In the genomic region with DNA sequence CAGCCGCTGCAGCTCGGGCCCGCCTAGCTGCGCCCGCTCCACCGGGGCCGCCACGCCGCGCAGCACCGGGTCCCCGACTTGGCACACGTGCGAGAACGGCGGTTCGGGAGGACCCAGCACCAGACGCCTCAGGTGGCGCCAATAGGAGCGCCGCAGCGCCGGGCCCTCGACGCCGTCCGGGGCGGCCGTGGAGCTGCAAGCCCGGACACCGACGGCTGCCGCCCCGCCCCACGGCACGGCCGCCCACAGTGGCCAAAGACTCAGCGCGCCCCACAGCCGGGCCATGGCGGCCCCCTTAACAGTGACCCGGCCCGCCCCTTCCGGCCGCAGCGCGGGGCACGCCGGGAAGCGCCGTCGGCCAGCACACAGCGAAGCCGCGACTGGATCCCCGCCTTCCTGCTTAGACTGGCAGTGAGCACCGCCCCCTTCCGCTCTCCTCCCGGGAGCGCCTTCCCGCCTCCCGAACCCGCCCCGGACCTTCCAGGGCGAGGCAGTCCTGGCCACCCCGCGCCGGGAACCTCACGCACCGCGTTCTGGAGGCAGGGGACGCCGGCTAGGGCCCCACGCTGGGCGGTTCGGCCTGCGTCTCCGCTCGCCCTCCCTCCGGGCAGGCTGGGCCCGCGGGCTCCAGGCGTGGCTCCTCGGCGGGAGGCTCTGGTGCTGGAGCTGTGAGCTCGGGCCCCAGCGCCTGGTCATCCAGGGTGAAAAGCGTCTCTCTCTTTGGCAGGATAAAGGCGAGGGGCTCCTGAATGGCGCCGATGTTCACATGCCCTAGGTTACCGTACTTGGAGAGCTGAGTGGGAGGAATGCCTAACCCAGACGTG, we compare ENCODE assay signal across 8 cellular contexts. TPM values are rescaled to one million over a fixed set of nuclear protein-coding genes. Genes with fewer than 3 reads are reported as not detected.
DNase-seq lines count a peak whose midpoint lies in the region; ATAC-seq and TF ChIP-seq lines count a peak whose summit lies in the region.

A gene with protein sequence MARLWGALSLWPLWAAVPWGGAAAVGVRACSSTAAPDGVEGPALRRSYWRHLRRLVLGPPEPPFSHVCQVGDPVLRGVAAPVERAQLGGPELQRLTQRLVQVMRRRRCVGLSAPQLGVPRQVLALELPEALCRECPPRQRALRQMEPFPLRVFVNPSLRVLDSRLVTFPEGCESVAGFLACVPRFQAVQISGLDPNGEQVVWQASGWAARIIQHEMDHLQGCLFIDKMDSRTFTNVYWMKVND (minus strand): TSS at position 303 of the 824 bp plus-strand sequence. CDS start 18 bp downstream, at position 285.

- CTCF ChIA-PET in T-cell (lab: Charles Lee) = interaction anchor here in 1 of 2 donors (0.7 kb wide), 1 partner anchor 11 kb away, joined by 4 read pairs; no protein-coding TSS in a partner anchor

- H3K18ac ChIP-seq in trophoblast cell (ENCODE audit: low read length) = peak within 1 kb of the TSS; percentile 96

- H2AK5ac ChIP-seq in trophoblast cell (ENCODE audit: low read length) = peak within 1 kb of the TSS; percentile 97

- H3K9me3 ChIP-seq in trophoblast cell (ENCODE audit: insufficient read depth, low read depth, low read length) (no peaks in the 10 kb centered on the region), transverse colon (no peaks in the 10 kb centered on the region)

- H3K79me1 ChIP-seq in trophoblast cell (ENCODE audit: low read length) = peaks cover 12% of the 10 kb centered on the region

- 0 to 1% (median 1%) methylated on average over 89 to 93 of the region's 93 CpGs for WGBS in adipose tissue, 3 donors
- WGBS in trophoblast cell (ENCODE audit: extremely low coverage, insufficient coverage, insufficient read length) = no CpG with 5 or more reads among the region's 93 CpGs
- 0% methylated on average over 54 of the region's 93 CpGs; no CpG with 5 or more reads in 1 of the 2 donors for WGBS in transverse colon (ENCODE audit: low coverage in 1 of 2), 2 donors

- H3K36me3 ChIP-seq in trophoblast cell (ENCODE audit: control insufficient read depth in 1 of 2, insufficient read depth in 2 of 2, low read length in 2 of 2) = peaks cover 47 to 51% of the 10 kb centered on the region in 2 experiments
- H3K36me3 ChIP-seq in transverse colon = peaks cover 0 to 24% (median 9%) of the 10 kb centered on the region in 4 donors

- H3K4me3 ChIP-seq in trophoblast cell (ENCODE audit: low read depth, low read length) = peak within 1 kb of the TSS; percentile 100
- peak within 1 kb of the TSS; percentile 73 to 98 (median 79) for H3K4me3 ChIP-seq in transverse colon

- H3K23ac ChIP-seq in trophoblast cell (ENCODE audit: low read length) = peak within 1 kb of the TSS; percentile 66

- H3K4me1 Mint-ChIP-seq in T-cell = peaks cover 38 to 58% (median 54%) of the 10 kb centered on the region in 3 donors

- H3K79me2 ChIP-seq in trophoblast cell (ENCODE audit: control insufficient read depth, insufficient read depth, low read length, poor library complexity) = peaks cover 16% of the 10 kb centered on the region

- intact Hi-C loops in cardiac septum (cut with DNase I) = loop anchor here (1.0 kb wide), 1 partner anchor 9 kb away; a partner anchor contains a TSS
- intact Hi-C loops in transverse colon (cut with DNase I; ENCODE audit: low total_unique reads) = no loop called here

- H3K36me3 Mint-ChIP-seq in T-cell = peaks cover 20% of the 10 kb centered on the region

- H3K4me2 ChIP-seq in trophoblast cell (ENCODE audit: low read length) = peak within 1 kb of the TSS; percentile 98

- TF ChIP-seq POLR2A in transverse colon (IDR thresholded peaks at IDR 0.05) = peak; percentile 87

- peak within 1 kb of the TSS; percentile 98 for H3K14ac ChIP-seq in trophoblast cell (ENCODE audit: low read length)

- H4K8ac ChIP-seq in trophoblast cell (ENCODE audit: low read depth, low read length) = peak within 1 kb of the TSS; percentile 100

- H3K27ac Mint-ChIP-seq in T-cell = peak within 1 kb of the TSS; percentile 66 to 74

- in situ Hi-C loops in GM13976 (cut with MboI; ENCODE audit: low sequenced_read_pairs, unreplicated experiment) = no loop called here
- in situ Hi-C loops in transverse colon (cut with MboI; ENCODE audit: low pct_ligation_motif_present in 1 of 4, low pct_unique_long_range_greater_than_20kb in 1 of 4, low sequenced_read_pairs in 3 of 4) = no loop called here

- no peak for TF ChIP-seq EP300 in transverse colon (IDR thresholded peaks at IDR 0.05; ENCODE audit: low read depth)

- peak within 1 kb of the TSS; percentile 72 to 80 (median 76) for H3K4me3 Mint-ChIP-seq in T-cell

- DNase-seq in GM13976 (ENCODE audit: low spot score) = peak; percentile 95
- DNase-seq in NCI-H1436 (lab: John Stamatoyannopoulos, UW) = peak; percentile 91
- DNase-seq in T-cell = peak; percentile 44 to 82 (median 66)
- DNase-seq in cardiac septum (ENCODE audit: low spot score) = peak; percentile 98
- DNase-seq in trophoblast cell = peak; percentile 89 to 91
- peak; percentile 95 for DNase-seq in transverse colon

- ATAC-seq in HG02840 (IDR thresholded peaks at IDR 0.05; ENCODE audit: low FRiP score, unreplicated experiment) = peak; percentile 89
- peak; percentile 93 to 95 (median 95) for ATAC-seq in T-cell (replicated peaks in 1 of 4)

- peak within 1 kb of the TSS; percentile 94 for H2BK5ac ChIP-seq in trophoblast cell (ENCODE audit: low read depth, low read length, poor library complexity)

- POLR2A ChIA-PET in T-cell (lab: Charles Lee) = no interaction called here

- no peaks in the 10 kb centered on the region for H3K27me3 Mint-ChIP-seq in T-cell

- peak within 1 kb of the TSS; percentile 89 for H3K4ac ChIP-seq in trophoblast cell (ENCODE audit: low read depth, low read length)

- H3K27ac ChIP-seq in adipose tissue (ENCODE audit: low read depth, low read length) (peak within 1 kb of the TSS; percentile 96), trophoblast cell (ENCODE audit: low read depth, low read length) (peak within 1 kb of the TSS; percentile 95), transverse colon (peak within 1 kb of the TSS; percentile 92 to 97 (median 94))

- H3K4me1 ChIP-seq in trophoblast cell (ENCODE audit: control insufficient read depth in 1 of 2, insufficient read depth in 2 of 2, low read length in 2 of 2) (peaks cover 8 to 12% of the 10 kb centered on the region in 2 experiments), transverse colon (peaks cover 15 to 51% (median 47%) of the 10 kb centered on the region in 4 donors)

- no peaks in the 10 kb centered on the region for H3K9me3 Mint-ChIP-seq in T-cell

- H2BK12ac ChIP-seq in trophoblast cell (ENCODE audit: low read length) = no peak within 1 kb of the TSS

- H3K9ac ChIP-seq in trophoblast cell (ENCODE audit: low read length) = peak within 1 kb of the TSS; percentile 98

- H2BK120ac ChIP-seq in trophoblast cell (ENCODE audit: insufficient read depth, low read length, poor library complexity) = peak within 1 kb of the TSS; percentile 91

- peak within 1 kb of the TSS; percentile 98 for H4K12ac ChIP-seq in trophoblast cell (ENCODE audit: low read depth, low read length)

- H3K27me3 ChIP-seq in trophoblast cell (ENCODE audit: insufficient read depth, low read length) (no peaks in the 10 kb centered on the region), transverse colon (no peaks in the 10 kb centered on the region)

- H4K91ac ChIP-seq in trophoblast cell (ENCODE audit: low read depth, low read length) = peak within 1 kb of the TSS; percentile 97

- H2AFZ ChIP-seq in trophoblast cell (ENCODE audit: insufficient read depth, low read length, poor library complexity) = peak within 1 kb of the TSS; percentile 93

- TF ChIP-seq CTCF in GM13976 (IDR thresholded peaks at IDR 0.05; ENCODE audit: borderline replicate concordance, control extremely low read depth, extremely low read depth, insufficient read depth, missing control alignments) (peak; percentile 5), transverse colon (IDR thresholded peaks at IDR 0.05) (no peak)

RNA-seq across cellular contexts. Expression of the gene that starts here (rescaled TPM):
- total RNA-seq in T-cell = 10 to 100 TPM in 3 of 5 donors, 1 to 10 TPM in 2; 5.3 to 20.5 (median 16.1) TPM
- 10 to 100 TPM in 1 of 3 donors, 1 to 10 TPM in 2; 4.9 to 14.8 (median 6.5) TPM for polyA plus RNA-seq in adipose tissue
- total RNA-seq in cardiac septum = 5.7 TPM
- polyA plus RNA-seq in trophoblast cell (2013) = 9.9 and 10.6 TPM in 2 replicates
- 10 to 100 TPM in 2 of 4 donors, 1 to 10 TPM in 2; 2.2 to 19.5 (median 8.8) TPM for total RNA-seq in transverse colon

Comparison
In these comparisons a context has a peak if more than half of its experiments do, and no peak if none do; other contexts are left out.
1. Peak in every context shown above with its lines: DNase-seq, ATAC-seq, H3K4me3 ChIP-seq and H3K27ac ChIP-seq.